ENCODE assay signal across 1 cellular context in genomic region chr11:60989108-60989650, GRCh38.
TF ChIP-seq lines count a peak whose summit lies in the region.

No MANE protein-coding gene starts in this region.

TF ChIP-seq in HepG2, 621 proteins besides CTCF, POLR2A, EP300 and RAD21:
- TF ChIP-seq TP53 (CRISPR knock-in tag; conservative IDR thresholded peaks at IDR 0.05) (no peak), TFDP1 (CRISPR knock-in tag; IDR thresholded peaks at IDR 0.05; ENCODE audit: borderline replicate concordance) (no peak), ZNF557 (CRISPR knock-in tag; IDR thresholded peaks at IDR 0.05) (no peak), STAT5B (CRISPR knock-in tag; IDR thresholded peaks at IDR 0.05) (no peak), ZNF703 (CRISPR knock-in tag; IDR thresholded peaks at IDR 0.05; ENCODE audit: borderline replicate concordance) (no peak), PBX3 (CRISPR knock-in tag; IDR thresholded peaks at IDR 0.05; ENCODE audit: borderline replicate concordance) (no peak), NFIC (IDR thresholded peaks at IDR 0.05; ENCODE audit: low read length) (no peak), HNF1B (CRISPR knock-in tag; IDR thresholded peaks at IDR 0.05) (no peak), ZFP62 (CRISPR knock-in tag; IDR thresholded peaks at IDR 0.05) (no peak), KDM6A (CRISPR knock-in tag; IDR thresholded peaks at IDR 0.05; ENCODE audit: low read depth) (no peak), PAF1 (CRISPR knock-in tag; IDR thresholded peaks at IDR 0.05) (no peak)
